1 cellular context compared by ENCODE assay signal in the genomic region with DNA sequence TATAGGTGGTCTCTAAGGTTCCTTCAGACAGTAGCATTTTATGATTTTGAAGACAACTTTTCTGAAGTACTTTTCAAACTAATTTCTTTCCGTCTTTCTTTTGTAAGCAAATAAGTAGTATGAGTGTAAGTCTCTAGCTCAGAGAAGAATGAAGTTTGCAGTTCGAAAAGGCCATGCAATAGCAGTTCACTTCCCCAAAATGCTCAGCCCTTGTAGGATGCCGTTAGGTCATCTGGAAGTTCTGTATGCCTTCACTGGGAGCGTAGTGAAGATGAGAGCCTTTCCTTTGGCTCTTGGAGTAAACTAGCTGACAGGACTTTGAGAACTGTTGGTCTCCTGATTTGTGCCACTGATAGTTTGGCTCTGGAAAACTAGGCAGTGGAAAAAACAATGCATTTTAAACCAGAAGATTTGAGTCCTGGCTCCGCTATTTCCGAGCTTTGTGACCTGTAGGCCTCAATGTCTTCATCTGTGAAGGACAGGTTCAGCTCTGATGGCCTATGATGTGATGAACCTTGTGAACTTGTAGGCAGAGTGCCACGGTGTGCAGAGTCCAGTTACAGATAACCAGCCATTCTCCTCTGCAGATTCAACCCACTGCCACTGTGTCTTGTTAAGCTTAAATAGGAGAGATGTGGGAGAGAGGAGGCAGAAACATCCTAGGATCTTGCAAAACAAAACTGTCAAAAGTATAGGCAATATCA.
TF ChIP-seq lines count a peak whose summit lies in the region.

No MANE protein-coding gene starts in this region.

TF ChIP-seq in HepG2, 621 proteins besides CTCF, POLR2A, EP300 and RAD21 (continued from another document and continues in another):
- TF ChIP-seq, protein P1, sequence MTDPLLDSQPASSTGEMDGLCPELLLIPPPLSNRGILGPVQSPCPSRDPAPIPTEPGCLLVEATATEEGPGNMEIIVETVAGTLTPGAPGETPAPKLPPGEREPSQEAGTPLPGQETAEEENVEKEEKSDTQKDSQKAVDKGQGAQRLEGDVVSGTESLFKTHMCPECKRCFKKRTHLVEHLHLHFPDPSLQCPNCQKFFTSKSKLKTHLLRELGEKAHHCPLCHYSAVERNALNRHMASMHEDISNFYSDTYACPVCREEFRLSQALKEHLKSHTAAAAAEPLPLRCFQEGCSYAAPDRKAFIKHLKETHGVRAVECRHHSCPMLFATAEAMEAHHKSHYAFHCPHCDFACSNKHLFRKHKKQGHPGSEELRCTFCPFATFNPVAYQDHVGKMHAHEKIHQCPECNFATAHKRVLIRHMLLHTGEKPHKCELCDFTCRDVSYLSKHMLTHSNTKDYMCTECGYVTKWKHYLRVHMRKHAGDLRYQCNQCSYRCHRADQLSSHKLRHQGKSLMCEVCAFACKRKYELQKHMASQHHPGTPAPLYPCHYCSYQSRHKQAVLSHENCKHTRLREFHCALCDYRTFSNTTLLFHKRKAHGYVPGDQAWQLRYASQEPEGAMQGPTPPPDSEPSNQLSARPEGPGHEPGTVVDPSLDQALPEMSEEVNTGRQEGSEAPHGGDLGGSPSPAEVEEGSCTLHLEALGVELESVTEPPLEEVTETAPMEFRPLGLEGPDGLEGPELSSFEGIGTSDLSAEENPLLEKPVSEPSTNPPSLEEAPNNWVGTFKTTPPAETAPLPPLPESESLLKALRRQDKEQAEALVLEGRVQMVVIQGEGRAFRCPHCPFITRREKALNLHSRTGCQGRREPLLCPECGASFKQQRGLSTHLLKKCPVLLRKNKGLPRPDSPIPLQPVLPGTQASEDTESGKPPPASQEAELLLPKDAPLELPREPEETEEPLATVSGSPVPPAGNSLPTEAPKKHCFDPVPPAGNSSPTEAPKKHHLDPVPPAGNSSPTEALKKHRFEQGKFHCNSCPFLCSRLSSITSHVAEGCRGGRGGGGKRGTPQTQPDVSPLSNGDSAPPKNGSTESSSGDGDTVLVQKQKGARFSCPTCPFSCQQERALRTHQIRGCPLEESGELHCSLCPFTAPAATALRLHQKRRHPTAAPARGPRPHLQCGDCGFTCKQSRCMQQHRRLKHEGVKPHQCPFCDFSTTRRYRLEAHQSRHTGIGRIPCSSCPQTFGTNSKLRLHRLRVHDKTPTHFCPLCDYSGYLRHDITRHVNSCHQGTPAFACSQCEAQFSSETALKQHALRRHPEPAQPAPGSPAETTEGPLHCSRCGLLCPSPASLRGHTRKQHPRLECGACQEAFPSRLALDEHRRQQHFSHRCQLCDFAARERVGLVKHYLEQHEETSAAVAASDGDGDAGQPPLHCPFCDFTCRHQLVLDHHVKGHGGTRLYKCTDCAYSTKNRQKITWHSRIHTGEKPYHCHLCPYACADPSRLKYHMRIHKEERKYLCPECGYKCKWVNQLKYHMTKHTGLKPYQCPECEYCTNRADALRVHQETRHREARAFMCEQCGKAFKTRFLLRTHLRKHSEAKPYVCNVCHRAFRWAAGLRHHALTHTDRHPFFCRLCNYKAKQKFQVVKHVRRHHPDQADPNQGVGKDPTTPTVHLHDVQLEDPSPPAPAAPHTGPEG (CRISPR knock-in tag; IDR thresholded peaks at IDR 0.05) = no peak
- TF ChIP-seq CEBPG (CRISPR knock-in tag; IDR thresholded peaks at IDR 0.05) (no peak), ZNF343 (CRISPR knock-in tag; IDR thresholded peaks at IDR 0.05) (no peak), ZNF432 (CRISPR knock-in tag; IDR thresholded peaks at IDR 0.05; ENCODE audit: borderline replicate concordance) (no peak), HDAC6 (IDR thresholded peaks at IDR 0.05; ENCODE audit: low read depth, low read length) (no peak), ZNF644 (CRISPR knock-in tag; IDR thresholded peaks at IDR 0.05; ENCODE audit: low read depth) (peak; percentile 46; the same call in 1 of the 2 replicates), ZSCAN12 (CRISPR knock-in tag; IDR thresholded peaks at IDR 0.05) (no peak), ZNF292 (CRISPR knock-in tag; IDR thresholded peaks at IDR 0.05; ENCODE audit: borderline replicate concordance, low read depth) (peak; percentile 20; the same call in 1 of the 2 replicates), HNF4G (IDR thresholded peaks at IDR 0.05; ENCODE audit: borderline replicate concordance, low read depth, low read length) (peak; percentile 77), HNF4G (CRISPR knock-in tag; IDR thresholded peaks at IDR 0.05; ENCODE audit: borderline replicate concordance, low read depth) (no peak), ZNF234 (CRISPR knock-in tag; conservative IDR thresholded peaks at IDR 0.05) (no peak), NFIC (IDR thresholded peaks at IDR 0.05; ENCODE audit: low read length) (no peak), SIX4 (CRISPR knock-in tag; IDR thresholded peaks at IDR 0.05) (no peak; the same call in 1 of the 2 replicates), NFRKB (IDR thresholded peaks at IDR 0.05) (no peak), NR2F6 (IDR thresholded peaks at IDR 0.05) (peak; percentile 50; the same call in 1 of the 2 replicates), NR2F6 (CRISPR knock-in tag; IDR thresholded peaks at IDR 0.05) (peak; percentile 60; the same call in 1 of the 2 replicates)
- TF ChIP-seq, protein P2, sequence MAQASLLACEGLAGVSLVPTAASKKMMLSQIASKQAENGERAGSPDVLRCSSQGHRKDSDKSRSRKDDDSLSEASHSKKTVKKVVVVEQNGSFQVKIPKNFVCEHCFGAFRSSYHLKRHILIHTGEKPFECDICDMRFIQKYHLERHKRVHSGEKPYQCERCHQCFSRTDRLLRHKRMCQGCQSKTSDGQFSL (CRISPR knock-in tag; IDR thresholded peaks at IDR 0.05) = no peak
- TF ChIP-seq, protein P3, sequence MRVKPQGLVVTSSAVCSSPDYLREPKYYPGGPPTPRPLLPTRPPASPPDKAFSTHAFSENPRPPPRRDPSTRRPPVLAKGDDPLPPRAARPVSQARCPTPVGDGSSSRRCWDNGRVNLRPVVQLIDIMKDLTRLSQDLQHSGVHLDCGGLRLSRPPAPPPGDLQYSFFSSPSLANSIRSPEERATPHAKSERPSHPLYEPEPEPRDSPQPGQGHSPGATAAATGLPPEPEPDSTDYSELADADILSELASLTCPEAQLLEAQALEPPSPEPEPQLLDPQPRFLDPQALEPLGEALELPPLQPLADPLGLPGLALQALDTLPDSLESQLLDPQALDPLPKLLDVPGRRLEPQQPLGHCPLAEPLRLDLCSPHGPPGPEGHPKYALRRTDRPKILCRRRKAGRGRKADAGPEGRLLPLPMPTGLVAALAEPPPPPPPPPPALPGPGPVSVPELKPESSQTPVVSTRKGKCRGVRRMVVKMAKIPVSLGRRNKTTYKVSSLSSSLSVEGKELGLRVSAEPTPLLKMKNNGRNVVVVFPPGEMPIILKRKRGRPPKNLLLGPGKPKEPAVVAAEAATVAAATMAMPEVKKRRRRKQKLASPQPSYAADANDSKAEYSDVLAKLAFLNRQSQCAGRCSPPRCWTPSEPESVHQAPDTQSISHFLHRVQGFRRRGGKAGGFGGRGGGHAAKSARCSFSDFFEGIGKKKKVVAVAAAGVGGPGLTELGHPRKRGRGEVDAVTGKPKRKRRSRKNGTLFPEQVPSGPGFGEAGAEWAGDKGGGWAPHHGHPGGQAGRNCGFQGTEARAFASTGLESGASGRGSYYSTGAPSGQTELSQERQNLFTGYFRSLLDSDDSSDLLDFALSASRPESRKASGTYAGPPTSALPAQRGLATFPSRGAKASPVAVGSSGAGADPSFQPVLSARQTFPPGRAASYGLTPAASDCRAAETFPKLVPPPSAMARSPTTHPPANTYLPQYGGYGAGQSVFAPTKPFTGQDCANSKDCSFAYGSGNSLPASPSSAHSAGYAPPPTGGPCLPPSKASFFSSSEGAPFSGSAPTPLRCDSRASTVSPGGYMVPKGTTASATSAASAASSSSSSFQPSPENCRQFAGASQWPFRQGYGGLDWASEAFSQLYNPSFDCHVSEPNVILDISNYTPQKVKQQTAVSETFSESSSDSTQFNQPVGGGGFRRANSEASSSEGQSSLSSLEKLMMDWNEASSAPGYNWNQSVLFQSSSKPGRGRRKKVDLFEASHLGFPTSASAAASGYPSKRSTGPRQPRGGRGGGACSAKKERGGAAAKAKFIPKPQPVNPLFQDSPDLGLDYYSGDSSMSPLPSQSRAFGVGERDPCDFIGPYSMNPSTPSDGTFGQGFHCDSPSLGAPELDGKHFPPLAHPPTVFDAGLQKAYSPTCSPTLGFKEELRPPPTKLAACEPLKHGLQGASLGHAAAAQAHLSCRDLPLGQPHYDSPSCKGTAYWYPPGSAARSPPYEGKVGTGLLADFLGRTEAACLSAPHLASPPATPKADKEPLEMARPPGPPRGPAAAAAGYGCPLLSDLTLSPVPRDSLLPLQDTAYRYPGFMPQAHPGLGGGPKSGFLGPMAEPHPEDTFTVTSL (CRISPR knock-in tag; IDR thresholded peaks at IDR 0.05; ENCODE audit: borderline replicate concordance) = no peak
- TF ChIP-seq, protein P4, sequence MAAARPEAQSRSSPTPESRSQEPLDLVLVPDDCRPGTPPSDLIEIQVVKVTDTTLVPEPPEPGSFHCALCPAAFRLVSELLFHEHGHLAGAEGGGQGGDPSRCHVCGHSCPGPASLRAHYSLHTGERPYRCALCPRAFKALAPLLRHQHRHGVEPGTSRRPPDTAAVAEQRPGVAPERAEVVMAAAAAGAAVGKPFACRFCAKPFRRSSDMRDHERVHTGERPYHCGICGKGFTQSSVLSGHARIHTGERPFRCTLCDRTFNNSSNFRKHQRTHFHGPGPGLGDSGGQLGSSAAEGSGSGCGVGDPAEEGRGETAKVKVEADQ (CRISPR knock-in tag; IDR thresholded peaks at IDR 0.05; ENCODE audit: borderline replicate concordance) = no peak
- TF ChIP-seq, protein P5, sequence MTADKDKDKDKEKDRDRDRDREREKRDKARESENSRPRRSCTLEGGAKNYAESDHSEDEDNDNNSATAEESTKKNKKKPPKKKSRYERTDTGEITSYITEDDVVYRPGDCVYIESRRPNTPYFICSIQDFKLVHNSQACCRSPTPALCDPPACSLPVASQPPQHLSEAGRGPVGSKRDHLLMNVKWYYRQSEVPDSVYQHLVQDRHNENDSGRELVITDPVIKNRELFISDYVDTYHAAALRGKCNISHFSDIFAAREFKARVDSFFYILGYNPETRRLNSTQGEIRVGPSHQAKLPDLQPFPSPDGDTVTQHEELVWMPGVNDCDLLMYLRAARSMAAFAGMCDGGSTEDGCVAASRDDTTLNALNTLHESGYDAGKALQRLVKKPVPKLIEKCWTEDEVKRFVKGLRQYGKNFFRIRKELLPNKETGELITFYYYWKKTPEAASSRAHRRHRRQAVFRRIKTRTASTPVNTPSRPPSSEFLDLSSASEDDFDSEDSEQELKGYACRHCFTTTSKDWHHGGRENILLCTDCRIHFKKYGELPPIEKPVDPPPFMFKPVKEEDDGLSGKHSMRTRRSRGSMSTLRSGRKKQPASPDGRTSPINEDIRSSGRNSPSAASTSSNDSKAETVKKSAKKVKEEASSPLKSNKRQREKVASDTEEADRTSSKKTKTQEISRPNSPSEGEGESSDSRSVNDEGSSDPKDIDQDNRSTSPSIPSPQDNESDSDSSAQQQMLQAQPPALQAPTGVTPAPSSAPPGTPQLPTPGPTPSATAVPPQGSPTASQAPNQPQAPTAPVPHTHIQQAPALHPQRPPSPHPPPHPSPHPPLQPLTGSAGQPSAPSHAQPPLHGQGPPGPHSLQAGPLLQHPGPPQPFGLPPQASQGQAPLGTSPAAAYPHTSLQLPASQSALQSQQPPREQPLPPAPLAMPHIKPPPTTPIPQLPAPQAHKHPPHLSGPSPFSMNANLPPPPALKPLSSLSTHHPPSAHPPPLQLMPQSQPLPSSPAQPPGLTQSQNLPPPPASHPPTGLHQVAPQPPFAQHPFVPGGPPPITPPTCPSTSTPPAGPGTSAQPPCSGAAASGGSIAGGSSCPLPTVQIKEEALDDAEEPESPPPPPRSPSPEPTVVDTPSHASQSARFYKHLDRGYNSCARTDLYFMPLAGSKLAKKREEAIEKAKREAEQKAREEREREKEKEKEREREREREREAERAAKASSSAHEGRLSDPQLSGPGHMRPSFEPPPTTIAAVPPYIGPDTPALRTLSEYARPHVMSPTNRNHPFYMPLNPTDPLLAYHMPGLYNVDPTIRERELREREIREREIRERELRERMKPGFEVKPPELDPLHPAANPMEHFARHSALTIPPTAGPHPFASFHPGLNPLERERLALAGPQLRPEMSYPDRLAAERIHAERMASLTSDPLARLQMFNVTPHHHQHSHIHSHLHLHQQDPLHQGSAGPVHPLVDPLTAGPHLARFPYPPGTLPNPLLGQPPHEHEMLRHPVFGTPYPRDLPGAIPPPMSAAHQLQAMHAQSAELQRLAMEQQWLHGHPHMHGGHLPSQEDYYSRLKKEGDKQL (CRISPR knock-in tag; IDR thresholded peaks at IDR 0.05; ENCODE audit: low read depth) = no peak
- TF ChIP-seq, protein P6, sequence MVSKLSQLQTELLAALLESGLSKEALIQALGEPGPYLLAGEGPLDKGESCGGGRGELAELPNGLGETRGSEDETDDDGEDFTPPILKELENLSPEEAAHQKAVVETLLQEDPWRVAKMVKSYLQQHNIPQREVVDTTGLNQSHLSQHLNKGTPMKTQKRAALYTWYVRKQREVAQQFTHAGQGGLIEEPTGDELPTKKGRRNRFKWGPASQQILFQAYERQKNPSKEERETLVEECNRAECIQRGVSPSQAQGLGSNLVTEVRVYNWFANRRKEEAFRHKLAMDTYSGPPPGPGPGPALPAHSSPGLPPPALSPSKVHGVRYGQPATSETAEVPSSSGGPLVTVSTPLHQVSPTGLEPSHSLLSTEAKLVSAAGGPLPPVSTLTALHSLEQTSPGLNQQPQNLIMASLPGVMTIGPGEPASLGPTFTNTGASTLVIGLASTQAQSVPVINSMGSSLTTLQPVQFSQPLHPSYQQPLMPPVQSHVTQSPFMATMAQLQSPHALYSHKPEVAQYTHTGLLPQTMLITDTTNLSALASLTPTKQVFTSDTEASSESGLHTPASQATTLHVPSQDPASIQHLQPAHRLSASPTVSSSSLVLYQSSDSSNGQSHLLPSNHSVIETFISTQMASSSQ (IDR thresholded peaks at IDR 0.05; ENCODE audit: low read depth) = no peak
- TF ChIP-seq, protein P6 (CRISPR knock-in tag; IDR thresholded peaks at IDR 0.05; ENCODE audit: borderline replicate concordance) = no peak
- TF ChIP-seq, protein P7, sequence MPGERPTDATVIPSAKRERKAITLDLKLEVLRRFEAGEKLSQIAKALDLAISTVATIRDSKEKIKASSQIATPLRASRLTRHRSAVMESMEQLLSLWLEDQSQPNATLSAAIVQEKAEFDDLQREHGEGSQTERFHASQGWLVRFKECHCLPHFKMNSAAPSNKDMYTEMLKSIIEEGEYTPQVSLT (CRISPR knock-in tag; IDR thresholded peaks at IDR 0.05; ENCODE audit: borderline replicate concordance, low read depth) = no peak
